ENCODE assay signal across 8 cellular contexts in the genomic region with DNA sequence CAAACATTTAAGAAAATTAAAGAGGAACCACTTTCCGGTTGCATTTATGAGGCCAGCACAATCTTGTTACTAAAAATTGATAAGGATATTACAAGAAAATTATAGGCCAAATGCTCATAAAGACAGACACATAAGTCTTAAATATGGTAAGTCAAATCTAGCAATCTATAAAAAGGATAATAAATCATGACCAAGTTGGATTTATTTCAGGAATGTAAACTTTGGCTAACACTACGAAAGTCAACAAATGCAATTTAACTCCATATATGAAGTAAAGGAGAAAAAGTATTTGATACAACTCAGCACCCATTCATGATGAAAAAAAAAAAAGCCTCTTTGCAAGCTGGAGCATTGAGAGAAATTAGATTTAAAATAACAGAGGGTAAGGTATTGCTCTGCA.
"Had no signal": no experiment of that assay in that cellular context is flagged by ENCODE, and none has a peak within 500 bp of the region (broad histone marks: within the 10 kb centered on the region; RNA-seq: fewer than 3 reads in every experiment).

No MANE protein-coding gene starts in this region.

- H3K36me3 ChIP-seq: HAP-1 had no signal

- H3K27ac ChIP-seq: GM23248 had no signal

- H3K4me3 ChIP-seq: GM23248, HAP-1, K562 had no signal

- H2AFZ ChIP-seq: GM23248 had no signal

- DNase-seq: GM23248, GOT3, H7, IMR-90, KG1 had no signal

- H3K9ac ChIP-seq: GM23248 had no signal

- H3K4me1 ChIP-seq: HAP-1 had no signal

- H3K9me3 ChIP-seq: HAP-1 had no signal

- ATAC-seq: HCT116, K562 had no signal
